ENCODE assay signal across 8 cellular contexts in genomic region chr1:52553372-52554266, GRCh38. TPM values are rescaled to one million over a fixed set of nuclear protein-coding genes. Genes with fewer than 3 reads are reported as not detected.
DNase-seq lines count a peak whose midpoint lies in the region; ATAC-seq, FAIRE-seq and TF ChIP-seq lines count a peak whose summit lies in the region.

No MANE protein-coding gene starts in this region.

- ATAC-seq in GM19328 (IDR thresholded peaks at IDR 0.05; ENCODE audit: unreplicated experiment) (peak; percentile 65), HG03565 (IDR thresholded peaks at IDR 0.05; ENCODE audit: unreplicated experiment) (peak; percentile 38)

- H3K4me3 ChIP-seq in BLaER1 treated with 17β-estradiol and CSF1 and Interleukin-3, amounts not matched to agents 10 nM and 100 nM: peak overlapping the region; percentile 85 to 99 (median 95)
- H3K4me3 ChIP-seq in endothelial cell of umbilical vein (replicated peaks in 1 of 3; ENCODE audit: insufficient read depth in 1 of 3, low read depth in 1 of 3, low read length in 3 of 3): peak overlapping the region; percentile 71 to 97 (median 96)

- no peak for TF ChIP-seq CTCF in endothelial cell of umbilical vein (IDR thresholded peaks at IDR 0.05; ENCODE audit: extremely low read depth in 1 of 2, insufficient read depth in 1 of 2, low read depth in 1 of 2, low read length in 2 of 2)

- CTCF ChIA-PET in endothelial cell of umbilical vein (lab: Charles Lee): interaction anchor here (0.6 to 2.7 kb wide), 4 partner anchors 16 to 671 kb away, joined by 3 to 12 read pairs (median 6); no protein-coding TSS in a partner anchor

- peaks cover 18 to 37% (median 27%) of the 10 kb centered on the region in 10 experiments for H3K4me1 ChIP-seq in BLaER1 treated with 17β-estradiol and CSF1 and Interleukin-3, amounts not matched to agents 10 nM and 100 nM
- peaks cover 11% of the 10 kb centered on the region for H3K4me1 ChIP-seq in endothelial cell of umbilical vein (ENCODE audit: control insufficient read depth, extremely low read depth, insufficient read depth, low read length)

- no peaks in the 10 kb centered on the region for H3K9me3 ChIP-seq in BLaER1 treated with 17β-estradiol and CSF1 and Interleukin-3, amounts not matched to agents 10 nM and 100 nM (replicated peaks in 1 of 11)
- H3K9me3 ChIP-seq in endothelial cell of umbilical vein (replicated peaks; ENCODE audit: control insufficient read depth, insufficient read depth, low read length): no peaks in the 10 kb centered on the region

- peak overlapping the region; percentile 97 for H2AFZ ChIP-seq in endothelial cell of umbilical vein (ENCODE audit: low read depth, low read length)

- FAIRE-seq in endothelial cell of umbilical vein (lab: Jason Lieb, UNC): peak; percentile 68

- POLR2A ChIA-PET in endothelial cell of umbilical vein (lab: Charles Lee): interaction anchor here (0.6 to 1.4 kb wide), 9 partner anchors 14 to 436 kb away, joined by 3 to 5 read pairs (median 4); partner anchors contain the start of genes ORC1 and PRPF38A

- peaks cover 0 to 4% (median 0%) of the 10 kb centered on the region in 11 experiments; a peak in 2 of 22 replicates for H3K36me3 ChIP-seq in BLaER1 treated with 17β-estradiol and CSF1 and Interleukin-3, amounts not matched to agents 10 nM and 100 nM
- H3K36me3 ChIP-seq in endothelial cell of umbilical vein (ENCODE audit: control insufficient read depth in 2 of 2, extremely low read depth in 1 of 2, insufficient read depth in 2 of 2, low read length in 2 of 2): no peaks in the 10 kb centered on the region

- H3K27me3 ChIP-seq in BLaER1 treated with 17β-estradiol and CSF1 and Interleukin-3, amounts not matched to agents 10 nM and 100 nM: no peaks in the 10 kb centered on the region
- no peaks in the 10 kb centered on the region for H3K27me3 ChIP-seq in endothelial cell of umbilical vein (ENCODE audit: control insufficient read depth in 2 of 2, insufficient read depth in 2 of 2, low read length in 2 of 2)

- peak overlapping the region; percentile 89 to 99 (median 97) for H3K27ac ChIP-seq in BLaER1 treated with 17β-estradiol and CSF1 and Interleukin-3, amounts not matched to agents 10 nM and 100 nM
- H3K27ac ChIP-seq in endothelial cell of umbilical vein (ENCODE audit: insufficient read depth, low read depth, low read length): peak overlapping the region; percentile 80

- intact Hi-C loops in endothelial cell of umbilical vein (cut with micrococcal nuclease): loop anchor here (1.0 to 5.0 kb wide), 3 partner anchors 16 to 114 kb away; partner anchors contain the start of gene GPX7

- peaks cover 0 to 41% (median 27%) of the 10 kb centered on the region in 11 experiments; a peak in 17 of 22 replicates for H4K20me1 ChIP-seq in BLaER1 treated with 17β-estradiol and CSF1 and Interleukin-3, amounts not matched to agents 10 nM and 100 nM
- peaks cover 2% of the 10 kb centered on the region for H4K20me1 ChIP-seq in endothelial cell of umbilical vein (replicated peaks; ENCODE audit: control insufficient read depth, extremely low read depth, insufficient read depth, low read length)

- peak; percentile 94 for TF ChIP-seq POLR2A in endothelial cell of umbilical vein (IDR thresholded peaks at IDR 0.05; ENCODE audit: low read depth, low read length)

- DNase-seq in NOMO-1 (lab: John Stamatoyannopoulos, UW; ENCODE audit: unreplicated experiment in 2 of 2) (peak; percentile 75 to 85), endothelial cell of umbilical vein (ENCODE audit: low read depth, low spot score) (peak; percentile 84), middle frontal gyrus (ENCODE audit: extremely low spot score, low spot score) (peak; percentile 31)
- DNase-seq in activated CD8-positive, alpha-beta memory T cell treated with anti-CD3 and anti-CD28 coated beads, Interleukin-2, amount 50 U/mL, for 4 hours: peak; percentile 91
- DNase-seq in stimulated activated CD8-positive, alpha-beta memory T cell treated with anti-CD3 and anti-CD28 coated beads, Interleukin-15, amount 100 ng/mL, for 4 hours (ENCODE audit: low read depth in 2 of 2): peak; percentile 85 to 87

- H3K9ac ChIP-seq in BLaER1 treated with 17β-estradiol and CSF1 and Interleukin-3, amounts not matched to agents 10 nM and 100 nM: peak overlapping the region; percentile 91 to 99 (median 98)
- H3K9ac ChIP-seq in endothelial cell of umbilical vein (replicated peaks; ENCODE audit: extremely low read depth, insufficient read depth, low read length): peak overlapping the region; percentile 93

- H3K9me1 ChIP-seq in endothelial cell of umbilical vein (replicated peaks; ENCODE audit: control insufficient read depth, extremely low read depth, insufficient read depth, low read length): no peaks in the 10 kb centered on the region

- dilution Hi-C loops in endothelial cell of umbilical vein (cut with MboI; ENCODE audit: extremely low pct_ligation_motif_present, low sequenced_read_pairs): no loop called here

- H3K79me2 ChIP-seq in endothelial cell of umbilical vein (ENCODE audit: control insufficient read depth, insufficient read depth, low read length): peaks cover 27% of the 10 kb centered on the region

- TSS peak; percentile 64 for BruUV-seq in endothelial cell of umbilical vein (replicated peaks; lab: Mats Ljungman, UMichigan)

- H3K4me2 ChIP-seq in BLaER1 treated with 17β-estradiol and CSF1 and Interleukin-3, amounts not matched to agents 10 nM and 100 nM: peak overlapping the region; percentile 82 to 96 (median 89)
- H3K4me2 ChIP-seq in endothelial cell of umbilical vein (ENCODE audit: insufficient read depth, low read length): peak overlapping the region; percentile 89

TF ChIP-seq in endothelial cell of umbilical vein, 7 proteins besides CTCF, POLR2A, EP300 and RAD21:
- TF ChIP-seq, protein P1, sequence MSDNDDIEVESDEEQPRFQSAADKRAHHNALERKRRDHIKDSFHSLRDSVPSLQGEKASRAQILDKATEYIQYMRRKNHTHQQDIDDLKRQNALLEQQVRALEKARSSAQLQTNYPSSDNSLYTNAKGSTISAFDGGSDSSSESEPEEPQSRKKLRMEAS (IDR thresholded peaks at IDR 0.05; ENCODE audit: insufficient read depth, insufficient read length): no peak
- peak; percentile 91 for TF ChIP-seq POLR2AphosphoS5 (IDR thresholded peaks at IDR 0.05; ENCODE audit: insufficient read depth, low read depth, low read length)
TF ChIP-seq in endothelial cell of umbilical vein: peak in this region for 1.

RNA-seq across cellular contexts. Expression of gene TUT4, which starts 0.7 kb away (rescaled TPM):
- total RNA-seq in endothelial cell of umbilical vein: 40.5 and 41.2 TPM in 2 replicates
- 24.7 and 29.1 TPM in 2 replicates for polyA plus RNA-seq in endothelial cell of umbilical vein
- 20.4 and 21.5 TPM in 2 replicates for polyA plus RNA-seq in endothelial cell of umbilical vein (2011; cell fraction: cytosol; rRNA removed)
- polyA plus RNA-seq in endothelial cell of umbilical vein (2011; cell fraction: nucleus; rRNA removed): 94.4 and 107 TPM in 2 replicates
- polyA plus RNA-seq in endothelial cell of umbilical vein (2012): 23.4 and 25.1 TPM in 2 replicates
- polyA minus RNA-seq in endothelial cell of umbilical vein: 27.7 and 37.1 TPM in 2 replicates
- polyA minus RNA-seq in endothelial cell of umbilical vein (2011; cell fraction: cytosol; rRNA and poly(A)+ RNA removed): 23.9 TPM
- 41.4 and 60.4 TPM in 2 replicates for polyA minus RNA-seq in endothelial cell of umbilical vein (2011; cell fraction: nucleus; rRNA and poly(A)+ RNA removed)

RNA-seq across cellular contexts. Expression of gene GPX7, which starts 48.6 kb away (rescaled TPM):
- 8.9 and 26.3 TPM in 2 replicates for total RNA-seq in endothelial cell of umbilical vein
- polyA plus RNA-seq in endothelial cell of umbilical vein: 25.7 and 26.2 TPM in 2 replicates
- 17.3 and 20.1 TPM in 2 replicates for polyA plus RNA-seq in endothelial cell of umbilical vein (2011; cell fraction: cytosol; rRNA removed)
- 5.9 and 7.3 TPM in 2 replicates for polyA plus RNA-seq in endothelial cell of umbilical vein (2011; cell fraction: nucleus; rRNA removed)
- polyA plus RNA-seq in endothelial cell of umbilical vein (2012): 15.1 and 20.5 TPM in 2 replicates
- 10.2 and 10.5 TPM in 2 replicates for polyA minus RNA-seq in endothelial cell of umbilical vein
- not detected for polyA minus RNA-seq in endothelial cell of umbilical vein (2011; cell fraction: cytosol; rRNA and poly(A)+ RNA removed)
- polyA minus RNA-seq in endothelial cell of umbilical vein (2011; cell fraction: nucleus; rRNA and poly(A)+ RNA removed): 2.4 and 4.0 TPM in 2 replicates

Comparison
In these comparisons a context has a peak if more than half of its experiments do, and no peak if none do; other contexts are left out.
1. Peak in every context shown above with its lines: DNase-seq, ATAC-seq, H3K4me3 ChIP-seq and H3K27ac ChIP-seq.
2. DNase-seq: peak in every context shown above with its lines; median percentile 91 in activated CD8-positive, alpha-beta memory T cell treated with anti-CD3 and anti-CD28 coated beads, Interleukin-2, amount 50 U/mL, for 4 hours; 86 in stimulated activated CD8-positive, alpha-beta memory T cell treated with anti-CD3 and anti-CD28 coated beads, Interleukin-15, amount 100 ng/mL, for 4 hours; 84 in endothelial cell of umbilical vein; 80 in NOMO-1; 31 in middle frontal gyrus.